Comparison of ENCODE assay signal across 1 cellular context in the genomic region with DNA sequence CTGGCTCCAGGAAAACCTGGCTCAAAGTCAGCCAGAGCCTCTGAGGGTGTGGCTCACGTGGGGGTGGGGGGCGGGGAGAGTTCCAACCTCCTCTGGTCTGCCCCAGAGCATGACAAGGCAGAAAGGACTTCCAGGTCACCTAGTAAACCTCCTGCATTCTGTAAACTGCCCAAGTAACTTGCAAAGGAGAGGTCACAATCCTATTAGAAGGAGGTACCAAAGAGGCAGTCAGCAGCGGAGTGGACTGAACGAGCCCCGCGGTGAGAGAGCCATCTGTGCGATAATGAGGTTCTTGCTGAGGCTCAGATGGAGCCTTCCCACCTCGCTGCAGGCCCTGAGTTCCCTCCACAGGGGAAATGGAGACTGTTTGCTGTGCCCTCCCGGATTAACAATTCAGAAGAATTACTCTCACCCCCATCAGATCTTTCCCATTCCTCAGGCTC.
TF ChIP-seq lines count a peak whose summit lies in the region.

No MANE protein-coding gene starts in this region.

TF ChIP-seq in K562, 482 proteins besides CTCF, POLR2A, EP300 and RAD21 (continued from another document):
- peak; percentile 22 to 72; a peak in 2 of 4 replicates for TF ChIP-seq MNT (conservative IDR thresholded peaks at IDR 0.05)
- no peak for TF ChIP-seq USF1 (CRISPR knock-in tag; IDR thresholded peaks at IDR 0.05)
- TF ChIP-seq E2F4 (CRISPR knock-in tag; IDR thresholded peaks at IDR 0.05; ENCODE audit: low read depth), result no peak
- 0 out of 2 replicates have a peak, but pooled peaks have one; percentile 56 for TF ChIP-seq ATF7 (IDR thresholded peaks at IDR 0.05)
- TF ChIP-seq SMARCA4 (IDR thresholded peaks at IDR 0.05), result 0 out of 2 replicates have a peak, but pooled peaks have one; percentile 44
- no peak for TF ChIP-seq GTF2F1 (IDR thresholded peaks at IDR 0.05; ENCODE audit: low read depth, low read length)
- peak in 1 of 2 experiments; percentile 25; a peak in 1 of 4 replicates for TF ChIP-seq NRF1 (conservative IDR thresholded peaks at IDR 0.05 in 1 of 2, IDR thresholded peaks at IDR 0.05 in 1 of 2)
- peak in 1 of 2 experiments; percentile 75; a peak in 2 of 4 replicates for TF ChIP-seq RCOR1 (IDR thresholded peaks at IDR 0.05; ENCODE audit: borderline replicate concordance in 1 of 2, low read depth in 2 of 2, low read length in 2 of 2)
- peak; percentile 67; the same call in 1 of the 2 replicates for TF ChIP-seq RAD51 (IDR thresholded peaks at IDR 0.05; ENCODE audit: borderline replicate concordance, low read depth)
- TF ChIP-seq NUFIP1 (IDR thresholded peaks at IDR 0.05; ENCODE audit: partially characterized antibody), result no peak
- no peak for TF ChIP-seq CBX8 (IDR thresholded peaks at IDR 0.05; ENCODE audit: borderline replicate concordance, extremely low read depth, low read depth, low read length, poor library complexity, severe bottlenecking)
- no peak for TF ChIP-seq ATF1 (CRISPR knock-in tag; IDR thresholded peaks at IDR 0.05)
- TF ChIP-seq ATF1 (tag; IDR thresholded peaks at IDR 0.05), result 0 out of 2 replicates have a peak, but pooled peaks have one; percentile 7
- TF ChIP-seq, protein P1, sequence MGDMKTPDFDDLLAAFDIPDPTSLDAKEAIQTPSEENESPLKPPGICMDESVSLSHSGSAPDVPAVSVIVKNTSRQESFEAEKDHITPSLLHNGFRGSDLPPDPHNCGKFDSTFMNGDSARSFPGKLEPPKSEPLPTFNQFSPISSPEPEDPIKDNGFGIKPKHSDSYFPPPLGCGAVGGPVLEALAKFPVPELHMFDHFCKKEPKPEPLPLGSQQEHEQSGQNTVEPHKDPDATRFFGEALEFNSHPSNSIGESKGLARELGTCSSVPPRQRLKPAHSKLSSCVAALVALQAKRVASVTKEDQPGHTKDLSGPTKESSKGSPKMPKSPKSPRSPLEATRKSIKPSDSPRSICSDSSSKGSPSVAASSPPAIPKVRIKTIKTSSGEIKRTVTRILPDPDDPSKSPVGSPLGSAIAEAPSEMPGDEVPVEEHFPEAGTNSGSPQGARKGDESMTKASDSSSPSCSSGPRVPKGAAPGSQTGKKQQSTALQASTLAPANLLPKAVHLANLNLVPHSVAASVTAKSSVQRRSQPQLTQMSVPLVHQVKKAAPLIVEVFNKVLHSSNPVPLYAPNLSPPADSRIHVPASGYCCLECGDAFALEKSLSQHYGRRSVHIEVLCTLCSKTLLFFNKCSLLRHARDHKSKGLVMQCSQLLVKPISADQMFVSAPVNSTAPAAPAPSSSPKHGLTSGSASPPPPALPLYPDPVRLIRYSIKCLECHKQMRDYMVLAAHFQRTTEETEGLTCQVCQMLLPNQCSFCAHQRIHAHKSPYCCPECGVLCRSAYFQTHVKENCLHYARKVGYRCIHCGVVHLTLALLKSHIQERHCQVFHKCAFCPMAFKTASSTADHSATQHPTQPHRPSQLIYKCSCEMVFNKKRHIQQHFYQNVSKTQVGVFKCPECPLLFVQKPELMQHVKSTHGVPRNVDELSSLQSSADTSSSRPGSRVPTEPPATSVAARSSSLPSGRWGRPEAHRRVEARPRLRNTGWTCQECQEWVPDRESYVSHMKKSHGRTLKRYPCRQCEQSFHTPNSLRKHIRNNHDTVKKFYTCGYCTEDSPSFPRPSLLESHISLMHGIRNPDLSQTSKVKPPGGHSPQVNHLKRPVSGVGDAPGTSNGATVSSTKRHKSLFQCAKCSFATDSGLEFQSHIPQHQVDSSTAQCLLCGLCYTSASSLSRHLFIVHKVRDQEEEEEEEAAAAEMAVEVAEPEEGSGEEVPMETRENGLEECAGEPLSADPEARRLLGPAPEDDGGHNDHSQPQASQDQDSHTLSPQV (IDR thresholded peaks at IDR 0.05), result peak; percentile 58; the same call in 1 of the 2 replicates
- peak; percentile 64; the same call in 1 of the 2 replicates for TF ChIP-seq MYC (IDR thresholded peaks at IDR 0.05; ENCODE audit: low read depth, low read length)
- TF ChIP-seq MYC (CRISPR knock-in tag; IDR thresholded peaks at IDR 0.05; ENCODE audit: borderline replicate concordance, low read depth), result no peak
- 0 out of 2 replicates have a peak, but pooled peaks have one; percentile 51 for TF ChIP-seq LEF1 (IDR thresholded peaks at IDR 0.05)
- TF ChIP-seq THRAP3 (IDR thresholded peaks at IDR 0.05; ENCODE audit: borderline replicate concordance), result no peak
- TF ChIP-seq MAFG (tag; conservative IDR thresholded peaks at IDR 0.05), result peak; percentile 87
- peak; percentile 48 for TF ChIP-seq NFIC (IDR thresholded peaks at IDR 0.05)
- TF ChIP-seq ELF4 (CRISPR knock-in tag; IDR thresholded peaks at IDR 0.05), result no peak
- TF ChIP-seq PRDM10 (IDR thresholded peaks at IDR 0.05; ENCODE audit: partially characterized antibody), result peak; percentile 95
- TF ChIP-seq E2F5 (CRISPR knock-in tag; IDR thresholded peaks at IDR 0.05), result no peak
- peak; percentile 37 for TF ChIP-seq RBBP5 (IDR thresholded peaks at IDR 0.05; ENCODE audit: borderline replicate concordance, insufficient read depth, low read length, poor library complexity, severe bottlenecking)
- TF ChIP-seq MAFF (IDR thresholded peaks at IDR 0.05; ENCODE audit: low read length), result peak; percentile 86
- TF ChIP-seq SMAD3 (CRISPR knock-in tag; conservative IDR thresholded peaks at IDR 0.05), result no peak
- peak; percentile 80 for TF ChIP-seq MAFK (IDR thresholded peaks at IDR 0.05; ENCODE audit: low read length)
- peak; percentile 85 for TF ChIP-seq ZNF766 (CRISPR knock-in tag; conservative IDR thresholded peaks at IDR 0.05)
- peak; percentile 48; the same call in 1 of the 2 replicates for TF ChIP-seq CXXC5 (CRISPR knock-in tag; IDR thresholded peaks at IDR 0.05)
- no peak for TF ChIP-seq SMARCE1 (IDR thresholded peaks at IDR 0.05)
